Comparison of ENCODE assay signal across 13 cellular contexts in the genomic region with DNA sequence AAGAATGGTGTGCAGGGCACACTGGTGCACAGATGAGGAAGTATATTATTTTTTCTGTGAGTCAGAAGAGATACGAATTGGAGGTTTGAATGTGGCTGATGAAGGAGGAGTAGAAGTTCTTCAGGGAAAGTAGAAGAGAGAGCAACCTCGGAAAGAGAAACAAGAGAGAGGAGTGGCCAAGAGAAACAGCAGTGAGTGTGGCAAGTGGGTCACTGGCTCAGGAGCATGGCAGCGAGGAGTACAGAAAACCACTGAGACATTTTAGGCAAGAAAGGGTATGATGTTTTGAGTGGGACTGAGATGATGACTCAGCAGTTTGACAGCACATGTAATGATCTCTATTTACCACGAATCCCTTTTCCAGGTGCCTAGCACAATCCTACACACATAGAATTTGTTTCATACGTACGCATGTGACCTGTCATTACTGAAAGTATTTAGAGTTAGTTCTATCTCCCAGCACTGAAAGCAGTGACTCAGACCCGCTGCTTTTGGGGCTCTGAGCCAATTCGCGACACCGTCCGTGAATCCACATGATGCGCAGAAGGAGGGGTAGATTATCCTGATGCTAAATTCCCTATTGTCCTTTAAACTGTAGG.
"Had no signal": no experiment of that assay in that cellular context is flagged by ENCODE, and none has a peak within 500 bp of the region (broad histone marks: within the 10 kb centered on the region; RNA-seq: fewer than 3 reads in every experiment).

No MANE protein-coding gene starts in this region.

- H3K27ac ChIP-seq: ascending aorta, breast epithelium, esophagus muscularis mucosa, lower lobe of right lung, thoracic aorta, upper lobe of left lung had no signal

- H3K4me1 ChIP-seq: ascending aorta, breast epithelium, esophagus muscularis mucosa, lower lobe of right lung, upper lobe of left lung had no signal

- H3K27me3 ChIP-seq: ascending aorta, breast epithelium, esophagus muscularis mucosa, upper lobe of left lung had no signal

- ATAC-seq: activated CD4-positive, alpha-beta T cell treated with anti-CD3 and anti-CD28 coated beads for 36 hours; lower lobe of right lung; naive thymus-derived CD8-positive, alpha-beta T cell; stimulated activated naive B cell treated with anti-CD40 and anti-IgM and Interleukin-4, amounts not matched to agents 10 μg/mL and 1 μg/mL and 100 μg/mL, for 72 hours had no signal

- H3K36me3 ChIP-seq: ascending aorta, breast epithelium, esophagus muscularis mucosa, lower lobe of right lung, thoracic aorta, upper lobe of left lung had no signal

- FAIRE-seq: TTC549 had no signal

- H3K4me3 ChIP-seq: ascending aorta, breast epithelium, esophagus muscularis mucosa, lower lobe of right lung, thoracic aorta, upper lobe of left lung had no signal

- H3K9me3 ChIP-seq: ascending aorta, lower lobe of right lung, thoracic aorta had no signal

- DNase-seq: activated CD4-positive, alpha-beta T cell treated with anti-CD3 and anti-CD28 coated beads for 36 hours; activated CD4-positive, alpha-beta T cell treated with anti-CD3 and anti-CD28 coated beads, Interleukin-2, amount 50 U/mL, for 48 hours; activated naive CD4-positive, alpha-beta T cell treated with anti-CD3 and anti-CD28 coated beads, Interleukin-2, amount 10 ng/mL, durations not matched to agents 7 days and 5 days; cortex of kidney; lower lobe of right lung; naive thymus-derived CD8-positive, alpha-beta T cell; stimulated activated naive B cell treated with anti-CD40 and anti-IgM and Interleukin-4, amounts not matched to agents 10 μg/mL and 1 μg/mL and 100 μg/mL, for 72 hours; upper lobe of left lung had no signal
